In genomic region chr7:127550247-127550646, GRCh38 we compare ENCODE assay signal across 15 cellular contexts. TPM values are rescaled to one million over a fixed set of nuclear protein-coding genes. Genes with fewer than 3 reads are reported as not detected.
DNase-seq lines count a peak whose midpoint lies in the region; TF ChIP-seq lines count a peak whose summit lies in the region.
"Had no signal": no experiment of that assay in that cellular context is flagged by ENCODE, and none has a peak within 500 bp of the region (broad histone marks: within the 10 kb centered on the region; RNA-seq: fewer than 3 reads in every experiment).

No MANE protein-coding gene starts in this region.

- H3F3A ChIP-seq in Loucy (ENCODE audit: low read depth) = no peaks in the 10 kb centered on the region

- H3K9ac ChIP-seq in Loucy (ENCODE audit: low read depth, low read length, poor library complexity, severe bottlenecking) = no peak overlapping the region

- no peak overlapping the region for H2AFZ ChIP-seq in Loucy (ENCODE audit: low read length)
- H2AFZ ChIP-seq in osteoblast (ENCODE audit: low read length) = no peak overlapping the region

- H3K27me3 ChIP-seq in Loucy (ENCODE audit: insufficient read depth, low read length, poor library complexity, severe bottlenecking) (no peaks in the 10 kb centered on the region), osteoblast (ENCODE audit: insufficient read depth, low read length) (no peaks in the 10 kb centered on the region)
- H3K27me3 ChIP-seq: dorsolateral prefrontal cortex, left lung had no signal

- H3K4me3 ChIP-seq in Loucy (ENCODE audit: low read length, poor library complexity, severe bottlenecking) = no peak overlapping the region
- no peak overlapping the region for H3K4me3 ChIP-seq in osteoblast (ENCODE audit: insufficient read depth, low read length)
- H3K4me3 ChIP-seq: dorsolateral prefrontal cortex, left lung had no signal

- H3K4me1 Mint-ChIP-seq in chondrocyte (ENCODE audit: low read depth) = peaks cover 5% of the 10 kb centered on the region
- no peaks in the 10 kb centered on the region for H3K4me1 Mint-ChIP-seq in activated CD4-positive, alpha-beta memory T cell treated with anti-CD3 and anti-CD28 coated beads, Interleukin-2, amount 10 ng/mL, durations not matched to agents 7 days and 5 days

- no peaks in the 10 kb centered on the region for H3K4me1 ChIP-seq in Loucy (ENCODE audit: insufficient read depth, low read length, poor library complexity, severe bottlenecking)
- peaks cover 2% of the 10 kb centered on the region for H3K4me1 ChIP-seq in osteoblast (ENCODE audit: insufficient read depth, low read length)
- H3K4me1 ChIP-seq: left lung had no signal

- H3K36me3 ChIP-seq in Loucy (ENCODE audit: insufficient read depth, low read length) (no peaks in the 10 kb centered on the region), osteoblast (ENCODE audit: insufficient read depth, low read length) (no peaks in the 10 kb centered on the region)
- H3K36me3 ChIP-seq: left lung, WERI-Rb-1 had no signal

- H3K4me2 ChIP-seq in Loucy (ENCODE audit: low read depth, low read length, poor library complexity, severe bottlenecking) (no peak overlapping the region), osteoblast (ENCODE audit: insufficient read depth, low read length) (no peak overlapping the region)

- H3K27ac Mint-ChIP-seq in chondrocyte (ENCODE audit: unreplicated experiment) = no peak overlapping the region
- H3K27ac Mint-ChIP-seq in activated CD4-positive, alpha-beta memory T cell treated with anti-CD3 and anti-CD28 coated beads, Interleukin-2, amount 10 ng/mL, durations not matched to agents 7 days and 5 days = no peak overlapping the region

- no peak overlapping the region for H3K4me3 Mint-ChIP-seq in chondrocyte (ENCODE audit: unreplicated experiment)
- no peak overlapping the region for H3K4me3 Mint-ChIP-seq in activated CD4-positive, alpha-beta memory T cell treated with anti-CD3 and anti-CD28 coated beads, Interleukin-2, amount 10 ng/mL, durations not matched to agents 7 days and 5 days

- DNase-seq in chondrocyte (ENCODE audit: low spot score) (no peak), osteoblast (ENCODE audit: insufficient read length, low spot score, missing footprints) (peak; percentile 29), HuH-7.5 (ENCODE audit: low spot score) (no peak)
- no peak for DNase-seq in activated CD4-positive, alpha-beta memory T cell treated with anti-CD3 and anti-CD28 coated beads, Interleukin-2, amount 10 ng/mL, durations not matched to agents 7 days and 5 days
- no peak for DNase-seq in activated CD4-positive, alpha-beta T cell treated with anti-CD3 and anti-CD28 coated beads, Interleukin-2, amount 50 U/mL, for 4 hours
- DNase-seq in activated T-cell treated with anti-CD3 and anti-CD28 coated beads, Interleukin-2, amount 50 U/mL, for 1 hour = no peak
- DNase-seq: activated effector memory CD4-positive, alpha-beta T cell treated with Interleukin-2 at 50 U/mL for 16 hours; anterior cingulate cortex; dorsolateral prefrontal cortex; left lung; NCI-H1417; NCI-H446; WERI-Rb-1 had no signal

- no peak overlapping the region for H3K27ac ChIP-seq in osteoblast (ENCODE audit: low read depth, low read length)
- H3K27ac ChIP-seq: dorsolateral prefrontal cortex, left lung, WERI-Rb-1 had no signal

- peaks cover 11% of the 10 kb centered on the region for H3K27me3 Mint-ChIP-seq in chondrocyte (ENCODE audit: low read depth)
- peaks cover 9% of the 10 kb centered on the region for H3K27me3 Mint-ChIP-seq in activated CD4-positive, alpha-beta memory T cell treated with anti-CD3 and anti-CD28 coated beads, Interleukin-2, amount 10 ng/mL, durations not matched to agents 7 days and 5 days

- H3K9me3 Mint-ChIP-seq in chondrocyte (ENCODE audit: low read depth) = peaks cover 5% of the 10 kb centered on the region
- H3K9me3 Mint-ChIP-seq in activated CD4-positive, alpha-beta memory T cell treated with anti-CD3 and anti-CD28 coated beads, Interleukin-2, amount 10 ng/mL, durations not matched to agents 7 days and 5 days = peaks cover 10% of the 10 kb centered on the region

- H3K36me3 Mint-ChIP-seq in chondrocyte (ENCODE audit: low read depth) = peaks cover 5% of the 10 kb centered on the region
- H3K36me3 Mint-ChIP-seq in activated CD4-positive, alpha-beta memory T cell treated with anti-CD3 and anti-CD28 coated beads, Interleukin-2, amount 10 ng/mL, durations not matched to agents 7 days and 5 days (ENCODE audit: low read depth) = peaks cover 2% of the 10 kb centered on the region

- H3K79me2 ChIP-seq in Loucy (ENCODE audit: insufficient read depth, low read length) = no peaks in the 10 kb centered on the region
- H3K79me2 ChIP-seq in osteoblast (ENCODE audit: insufficient read depth, low read length) = no peaks in the 10 kb centered on the region

- CTCF ChIA-PET in activated CD4-positive, alpha-beta memory T cell treated with anti-CD3 and anti-CD28 coated beads, Interleukin-2, amount 10 ng/mL, durations not matched to agents 7 days and 5 days (lab: Charles Lee) = no interaction called here

- H4K20me1 ChIP-seq in Loucy (ENCODE audit: insufficient read depth, low read length, poor library complexity, severe bottlenecking) (no peaks in the 10 kb centered on the region), osteoblast (ENCODE audit: insufficient read depth, low read length) (no peaks in the 10 kb centered on the region)

- POLR2A ChIA-PET in activated CD4-positive, alpha-beta memory T cell treated with anti-CD3 and anti-CD28 coated beads, Interleukin-2, amount 10 ng/mL, durations not matched to agents 7 days and 5 days (lab: Charles Lee) = no interaction called here

- no peaks in the 10 kb centered on the region for H3K9me2 ChIP-seq in Loucy (replicated peaks; ENCODE audit: low read depth, low read length)

- H3K9me3 ChIP-seq in Loucy (ENCODE audit: insufficient read depth, low read depth, low read length) (no peaks in the 10 kb centered on the region; the same call in 1 of the 2 replicates), osteoblast (ENCODE audit: low read depth, low read length) (no peaks in the 10 kb centered on the region)

- TF ChIP-seq CTCF in GM12872 (IDR thresholded peaks at IDR 0.05; ENCODE audit: insufficient read depth, low read depth, low read length) = peak; percentile 33; the same call in 2 of the 3 replicates
- peak; percentile 30; the same call in 1 of the 2 replicates for TF ChIP-seq CTCF in Loucy (conservative IDR thresholded peaks at IDR 0.05; ENCODE audit: low read length)
- peak; percentile 59 for TF ChIP-seq CTCF in chondrocyte (IDR thresholded peaks at IDR 0.05)
- peak; percentile 39 for TF ChIP-seq CTCF in osteoblast (IDR thresholded peaks at IDR 0.05; ENCODE audit: extremely low read depth, low read depth, low read length)

RNA-seq across cellular contexts. Expression of gene GCC1, which starts 35.1 kb away (rescaled TPM):
- 15.8 to 19.9 TPM (median 18.9 TPM) in 3 replicates for total RNA-seq in chondrocyte
- total RNA-seq in osteoblast = 20.9 and 24.2 TPM in 2 replicates
- total RNA-seq in activated CD4-positive, alpha-beta memory T cell treated with anti-CD3 and anti-CD28 coated beads, Interleukin-2, amount 10 ng/mL, durations not matched to agents 7 days and 5 days = 10 to 100 TPM; 22.0 to 22.4 TPM

RNA-seq across cellular contexts. Expression of gene ARF5, which starts 38.0 kb away (rescaled TPM):
- 137 to 143 TPM (median 137 TPM) in 3 replicates for total RNA-seq in chondrocyte
- total RNA-seq in osteoblast = 146 and 147 TPM in 2 replicates
- total RNA-seq in activated CD4-positive, alpha-beta memory T cell treated with anti-CD3 and anti-CD28 coated beads, Interleukin-2, amount 10 ng/mL, durations not matched to agents 7 days and 5 days = 100 to 1,000 TPM; 133 to 142 TPM

RNA-seq across cellular contexts. Expression of gene FSCN3, which starts 43.3 kb away (rescaled TPM):
- total RNA-seq in chondrocyte = not detected in 3 replicates
- 1.5 and 1.8 TPM in 2 replicates for total RNA-seq in osteoblast
- 1 to 10 TPM in 1 of 2 experiments, under 1 TPM in 1; 0.98 to 1.2 TPM for total RNA-seq in activated CD4-positive, alpha-beta memory T cell treated with anti-CD3 and anti-CD28 coated beads, Interleukin-2, amount 10 ng/mL, durations not matched to agents 7 days and 5 days
